In the genomic region with DNA sequence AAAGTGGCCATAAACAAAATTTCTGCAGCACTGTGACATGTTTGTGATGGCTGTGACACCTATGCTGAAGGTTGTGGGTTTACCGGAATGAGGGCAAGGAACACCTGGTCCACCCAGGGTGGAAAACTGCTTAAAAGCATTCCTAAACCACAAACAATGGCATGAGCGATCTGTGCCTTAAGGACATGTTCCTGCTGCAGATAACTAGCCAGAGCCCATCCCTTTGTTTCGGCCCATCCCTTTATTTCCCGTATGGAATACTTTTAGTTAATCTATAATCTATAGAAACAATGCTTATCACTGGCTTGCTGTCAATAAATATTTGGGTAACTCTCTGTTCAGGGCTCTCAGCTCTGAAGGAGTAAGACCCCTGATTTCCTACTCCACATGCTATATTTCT, we compare ENCODE assay signal across 2 cellular contexts. TPM values are rescaled to one million over a fixed set of nuclear protein-coding genes. Genes with fewer than 3 reads are reported as not detected.
"Had no signal": no experiment of that assay in that cellular context is flagged by ENCODE, and none has a peak within 500 bp of the region (broad histone marks: within the 10 kb centered on the region; RNA-seq: fewer than 3 reads in every experiment).

No MANE protein-coding gene starts in this region.

RNA-seq across cellular contexts. Expression of a gene that starts 12.1 kb away (rescaled TPM):
- total RNA-seq: G401, GM12878 had no signal
- polyA plus RNA-seq: GM12878 had no signal

RNA-seq across cellular contexts. Expression of a gene that starts 56.8 kb away (rescaled TPM):
- total RNA-seq: G401, GM12878 had no signal
